8 cellular contexts compared by ENCODE assay signal in the genomic region with DNA sequence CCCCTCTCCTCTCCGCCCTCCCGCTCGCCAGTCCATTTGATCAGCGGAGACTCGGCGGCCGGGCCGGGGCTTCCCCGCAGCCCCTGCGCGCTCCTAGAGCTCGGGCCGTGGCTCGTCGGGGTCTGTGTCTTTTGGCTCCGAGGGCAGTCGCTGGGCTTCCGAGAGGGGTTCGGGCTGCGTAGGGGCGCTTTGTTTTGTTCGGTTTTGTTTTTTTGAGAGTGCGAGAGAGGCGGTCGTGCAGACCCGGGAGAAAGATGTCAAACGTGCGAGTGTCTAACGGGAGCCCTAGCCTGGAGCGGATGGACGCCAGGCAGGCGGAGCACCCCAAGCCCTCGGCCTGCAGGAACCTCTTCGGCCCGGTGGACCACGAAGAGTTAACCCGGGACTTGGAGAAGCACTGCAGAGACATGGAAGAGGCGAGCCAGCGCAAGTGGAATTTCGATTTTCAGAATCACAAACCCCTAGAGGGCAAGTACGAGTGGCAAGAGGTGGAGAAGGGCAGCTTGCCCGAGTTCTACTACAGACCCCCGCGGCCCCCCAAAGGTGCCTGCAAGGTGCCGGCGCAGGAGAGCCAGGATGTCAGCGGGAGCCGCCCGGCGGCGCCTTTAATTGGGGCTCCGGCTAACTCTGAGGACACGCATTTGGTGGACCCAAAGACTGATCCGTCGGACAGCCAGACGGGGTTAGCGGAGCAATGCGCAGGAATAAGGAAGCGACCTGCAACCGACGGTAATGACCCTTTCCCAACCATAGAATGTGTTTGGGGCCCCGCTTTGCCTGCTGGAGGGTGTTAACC. TPM values are rescaled to one million over a fixed set of nuclear protein-coding genes. Genes with fewer than 3 reads are reported as not detected.
DNase-seq lines count a peak whose midpoint lies in the region; ATAC-seq and TF ChIP-seq lines count a peak whose summit lies in the region.

No MANE protein-coding gene starts in this region.

- H3K36me3 Mint-ChIP-seq in nephron (ENCODE audit: low read depth), result peaks cover 34% of the 10 kb centered on the region

- H3K27me3 Mint-ChIP-seq in nephron (ENCODE audit: low read depth), result peaks cover 54% of the 10 kb centered on the region

- peaks cover 52% of the 10 kb centered on the region for H3K4me1 Mint-ChIP-seq in nephron

- H3K4me3 Mint-ChIP-seq in nephron, result peak overlapping the region; percentile 93 to 97 (median 96)

- no peaks in the 10 kb centered on the region for H4K20me1 ChIP-seq in fibroblast of lung (ENCODE audit: control insufficient read depth, extremely low read depth, insufficient read depth, low read length)

- TF ChIP-seq CTCF in AG10803 (conservative IDR thresholded peaks at IDR 0.05; ENCODE audit: low read length) (no peak), GM13977 (IDR thresholded peaks at IDR 0.05; ENCODE audit: extremely low read depth, insufficient read depth, missing control alignments) (no peak), fibroblast of lung (conservative IDR thresholded peaks at IDR 0.05 in 1 of 2, IDR thresholded peaks at IDR 0.05 in 1 of 2; ENCODE audit: low read depth in 1 of 2, low read length in 2 of 2) (no peak), nephron (IDR thresholded peaks at IDR 0.05; ENCODE audit: unreplicated experiment in 3 of 3) (no peak), GM13976 (IDR thresholded peaks at IDR 0.05; ENCODE audit: borderline replicate concordance, control extremely low read depth, extremely low read depth, insufficient read depth, missing control alignments) (no peak)

- no peaks in the 10 kb centered on the region for H3K9me3 ChIP-seq in fibroblast of lung (ENCODE audit: control insufficient read depth, insufficient read depth, low read depth, low read length)

- peaks cover 19% of the 10 kb centered on the region for H3K4me1 ChIP-seq in fibroblast of lung (ENCODE audit: control insufficient read depth, extremely low read depth, insufficient read depth, low read length)

- H3K9me3 Mint-ChIP-seq in nephron, result no peaks in the 10 kb centered on the region

- peak overlapping the region; percentile 95 for H3K27ac ChIP-seq in fibroblast of lung (ENCODE audit: insufficient read depth, low read length)

- peak overlapping the region; percentile 89 to 96 (median 95) for H3K27ac Mint-ChIP-seq in nephron

- H3K79me2 ChIP-seq in fibroblast of lung (ENCODE audit: control insufficient read depth, insufficient read depth, low read length), result peaks cover 56% of the 10 kb centered on the region

- H3K4me3 ChIP-seq in AG10803 (ENCODE audit: low read length) (peak overlapping the region; percentile 93), fibroblast of lung (replicated peaks in 1 of 4; ENCODE audit: control extremely low read depth in 1 of 4, insufficient read depth in 1 of 4, low read depth in 3 of 4, low read length in 4 of 4) (peak overlapping the region; percentile 93 to 97 (median 96))

- no peaks in the 10 kb centered on the region for H3K27me3 ChIP-seq in fibroblast of lung (ENCODE audit: control insufficient read depth, insufficient read depth, low read length)

- H3K36me3 ChIP-seq in fibroblast of lung (ENCODE audit: control insufficient read depth, insufficient read depth, low read length), result peaks cover 6% of the 10 kb centered on the region

- peak overlapping the region; percentile 97 for H3K9ac ChIP-seq in fibroblast of lung (ENCODE audit: insufficient read depth, low read length)

- in situ Hi-C loops in GM13977 (cut with MboI; ENCODE audit: low pct_unique_long_range_greater_than_20kb, low sequenced_read_pairs, unreplicated experiment) (loop anchor here (10.0 kb wide), 1 partner anchor 343 kb away; no protein-coding TSS in a partner anchor), GM13976 (cut with MboI; ENCODE audit: low sequenced_read_pairs, unreplicated experiment) (loop anchor here (25.0 kb wide), 1 partner anchor 1130 kb away; no protein-coding TSS in a partner anchor)

- H3K4me2 ChIP-seq in fibroblast of lung (ENCODE audit: extremely low read depth, insufficient read depth, low read length), result peak overlapping the region; percentile 95

- DNase-seq in AG10803 (ENCODE audit: low read depth), result no peak
- DNase-seq in GM13977 (ENCODE audit: low spot score), result peak; percentile 22
- peak; percentile 56 for DNase-seq in HT-29 (ENCODE audit: low spot score)
- peak; percentile 17 for DNase-seq in activated CD4-positive, alpha-beta T cell treated with anti-CD3 and anti-CD28 coated beads, Interleukin-2, amount 50 U/mL, for 1 hour
- DNase-seq in fibroblast of lung (ENCODE audit: low read depth in 2 of 2), result peak in 1 of 2 donors; percentile 11
- DNase-seq in GM13976 (ENCODE audit: low spot score), result no peak

- H2AFZ ChIP-seq in fibroblast of lung (ENCODE audit: low read length), result no peak overlapping the region

- no peak for ATAC-seq in HG03439 (IDR thresholded peaks at IDR 0.05; ENCODE audit: unreplicated experiment)

RNA-seq across cellular contexts. Expression of gene CDKN1B, which starts 0.6 kb away (rescaled TPM):
- total RNA-seq in HT-29 (2014; rRNA removed; shearing (Covaris generic)), result 52.9 and 67.7 TPM in 2 replicates
- 50.9 and 58.0 TPM in 2 replicates for total RNA-seq in fibroblast of lung
- polyA plus RNA-seq in fibroblast of lung, result 12.6 and 21.4 TPM in 2 replicates
- 16.7 and 28.0 TPM in 2 replicates for polyA plus RNA-seq in fibroblast of lung (2012)
- 0.89 and 2.8 TPM in 2 replicates for polyA minus RNA-seq in fibroblast of lung (ENCODE audit: low replicate concordance)

RNA-seq across cellular contexts. Expression of gene GPR19, which starts 21.8 kb away (rescaled TPM):
- 0.25 and 1.0 TPM in 2 replicates for total RNA-seq in HT-29 (2014; rRNA removed; shearing (Covaris generic))
- total RNA-seq in fibroblast of lung, result not detected in 2 replicates
- 0.24 and 0.35 TPM in 2 replicates for polyA plus RNA-seq in fibroblast of lung
- 0.20 and 0.36 TPM in 2 replicates for polyA plus RNA-seq in fibroblast of lung (2012)
- not detected in 2 replicates for polyA minus RNA-seq in fibroblast of lung (ENCODE audit: low replicate concordance)

Comparison
In these comparisons a context has a peak if more than half of its experiments do, and no peak if none do; other contexts are left out.
1. DNase-seq: peak in GM13977 (single experiment), HT-29 (single experiment) and activated CD4-positive, alpha-beta T cell treated with anti-CD3 and anti-CD28 coated beads, Interleukin-2, amount 50 U/mL, for 1 hour (single experiment); none in AG10803 (single experiment) and GM13976 (single experiment).